8 cellular contexts compared by ENCODE assay signal in the genomic region with DNA sequence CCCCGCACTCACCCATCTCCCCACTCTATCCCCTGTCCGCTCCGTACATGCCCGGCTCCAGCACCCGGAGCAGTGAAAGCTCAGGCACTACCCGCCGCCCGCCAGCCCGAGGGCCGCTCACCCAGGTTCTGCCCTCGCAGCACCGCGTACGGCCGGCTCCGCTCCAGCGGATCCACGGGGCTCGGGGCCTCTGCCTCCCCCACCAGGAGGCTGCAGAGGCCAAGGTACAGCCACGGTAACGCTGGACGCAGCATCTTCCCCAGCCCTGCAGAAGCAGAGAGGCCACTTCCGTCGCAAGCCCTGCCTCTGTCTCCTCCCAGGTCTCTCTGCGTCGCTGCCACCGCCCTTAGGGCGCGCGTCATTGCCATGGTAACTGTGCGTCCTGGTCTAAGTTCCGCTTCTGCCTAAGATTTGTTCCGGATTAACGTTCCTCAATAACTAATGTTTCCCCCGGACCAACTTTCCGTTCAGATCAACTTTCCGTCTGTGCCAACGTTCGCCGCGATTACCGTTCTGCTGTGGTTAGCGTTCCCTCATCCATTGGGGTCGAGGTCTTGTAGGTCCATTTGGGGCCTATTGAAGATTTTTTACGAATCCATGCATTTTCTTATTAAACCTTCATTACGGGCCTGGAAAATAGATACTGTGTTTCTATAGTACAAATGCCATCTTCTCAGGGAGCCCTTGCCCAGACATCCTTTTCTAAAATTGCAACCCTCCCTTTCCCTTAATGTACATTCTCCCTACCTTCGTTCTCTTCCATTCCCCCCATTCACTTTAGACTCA. TPM values are rescaled to one million over a fixed set of nuclear protein-coding genes. Genes with fewer than 3 reads are reported as not detected.
DNase-seq lines count a peak whose midpoint lies in the region; ATAC-seq and TF ChIP-seq lines count a peak whose summit lies in the region.

A gene with protein sequence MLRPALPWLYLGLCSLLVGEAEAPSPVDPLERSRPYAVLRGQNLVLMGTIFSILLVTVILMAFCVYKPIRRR (minus strand): TSS at position 281 of the 786 bp plus-strand sequence. CDS start 27 bp downstream, at position 254.

- peak; percentile 16 for TF ChIP-seq CTCF in GM06990 (IDR thresholded peaks at IDR 0.05; ENCODE audit: insufficient read depth, low read length, poor library complexity, severe bottlenecking)
- no peak for TF ChIP-seq CTCF in glutamatergic neuron (IDR thresholded peaks at IDR 0.05; ENCODE audit: partially characterized antibody, unreplicated experiment)
- no peak for TF ChIP-seq CTCF in osteoblast (IDR thresholded peaks at IDR 0.05; ENCODE audit: extremely low read depth, low read depth, low read length)

- peak within 1 kb of the TSS; percentile 88 for H3K4me3 Mint-ChIP-seq in activated naive CD4-positive, alpha-beta T cell treated with anti-CD3 and anti-CD28 coated beads, Interleukin-2, amount 50 U/mL, for 24 hours
- peak within 1 kb of the TSS; percentile 91 for H3K4me3 Mint-ChIP-seq in glutamatergic neuron (ENCODE audit: unreplicated experiment)

- H3K36me3 ChIP-seq in GM06990 (ENCODE audit: control insufficient read depth, insufficient read depth, low read length) (no peaks in the 10 kb centered on the region), osteoblast (ENCODE audit: insufficient read depth, low read length) (no peaks in the 10 kb centered on the region), thymus (ENCODE audit: control insufficient read depth, insufficient read depth) (no peaks in the 10 kb centered on the region)

- H3K27me3 ChIP-seq in GM06990 (replicated peaks; ENCODE audit: control insufficient read depth, insufficient read depth, low read length) (no peaks in the 10 kb centered on the region), osteoblast (ENCODE audit: insufficient read depth, low read length) (no peaks in the 10 kb centered on the region), thymus (ENCODE audit: control insufficient read depth, insufficient read depth) (no peaks in the 10 kb centered on the region)

- H3K27ac ChIP-seq in osteoblast (ENCODE audit: low read depth, low read length): peak within 1 kb of the TSS; percentile 87
- H3K27ac ChIP-seq in thymus (ENCODE audit: low read depth): peak within 1 kb of the TSS; percentile 76

- 2% methylated on average over 47 of the region's 47 CpGs for WGBS in thymus

- no peaks in the 10 kb centered on the region for H3K36me3 Mint-ChIP-seq in activated naive CD4-positive, alpha-beta T cell treated with anti-CD3 and anti-CD28 coated beads, Interleukin-2, amount 50 U/mL, for 24 hours
- H3K36me3 Mint-ChIP-seq in glutamatergic neuron (ENCODE audit: unreplicated experiment): no peaks in the 10 kb centered on the region

- peaks cover 8% of the 10 kb centered on the region for H4K20me1 ChIP-seq in osteoblast (ENCODE audit: insufficient read depth, low read length)

- ATAC-seq in HG02588 (IDR thresholded peaks at IDR 0.05; ENCODE audit: unreplicated experiment) (peak; percentile 98), SK-N-SH treated with all-trans-retinoic acid at 6 μM for 48 hours (peak; percentile 100)

- H3K27me3 Mint-ChIP-seq in activated naive CD4-positive, alpha-beta T cell treated with anti-CD3 and anti-CD28 coated beads, Interleukin-2, amount 50 U/mL, for 24 hours: no peaks in the 10 kb centered on the region
- H3K27me3 Mint-ChIP-seq in glutamatergic neuron (ENCODE audit: unreplicated experiment): peaks cover 8% of the 10 kb centered on the region

- H3K4me1 ChIP-seq in osteoblast (ENCODE audit: insufficient read depth, low read length) (peaks cover 11% of the 10 kb centered on the region), thymus (ENCODE audit: control insufficient read depth, insufficient read depth, low read length) (peaks cover 8% of the 10 kb centered on the region)

- peak within 1 kb of the TSS; percentile 96 for H3K27ac Mint-ChIP-seq in activated naive CD4-positive, alpha-beta T cell treated with anti-CD3 and anti-CD28 coated beads, Interleukin-2, amount 50 U/mL, for 24 hours
- H3K27ac Mint-ChIP-seq in glutamatergic neuron (ENCODE audit: unreplicated experiment): peak within 1 kb of the TSS; percentile 83

- peak within 1 kb of the TSS; percentile 96 for H3K4me2 ChIP-seq in osteoblast (ENCODE audit: insufficient read depth, low read length)

- no peaks in the 10 kb centered on the region for H3K9me3 Mint-ChIP-seq in activated naive CD4-positive, alpha-beta T cell treated with anti-CD3 and anti-CD28 coated beads, Interleukin-2, amount 50 U/mL, for 24 hours
- peaks cover 3% of the 10 kb centered on the region for H3K9me3 Mint-ChIP-seq in glutamatergic neuron (ENCODE audit: unreplicated experiment)

- DNase-seq in GM06990 (ENCODE audit: extremely low read depth, insufficient read length) (peak; percentile 92), NCI-H1092 (lab: John Stamatoyannopoulos, UW) (peak; percentile 87), glutamatergic neuron (peak; percentile 86), osteoblast (ENCODE audit: insufficient read length, low spot score, missing footprints) (peak; percentile 94)

- peaks cover 39% of the 10 kb centered on the region for H3K79me2 ChIP-seq in osteoblast (ENCODE audit: insufficient read depth, low read length)

- H3K4me3 ChIP-seq in GM06990 (replicated peaks; ENCODE audit: low read depth, low read length): peak within 1 kb of the TSS; percentile 86
- peak within 1 kb of the TSS; percentile 93 for H3K4me3 ChIP-seq in osteoblast (ENCODE audit: insufficient read depth, low read length)
- H3K4me3 ChIP-seq in thymus (ENCODE audit: low read length): peak within 1 kb of the TSS; percentile 89

- no peaks in the 10 kb centered on the region for H3K9me3 ChIP-seq in osteoblast (ENCODE audit: low read depth, low read length)
- H3K9me3 ChIP-seq in thymus (ENCODE audit: control insufficient read depth): no peaks in the 10 kb centered on the region

- H2AFZ ChIP-seq in osteoblast (ENCODE audit: low read length): peak within 1 kb of the TSS; percentile 91

- H3K4me1 Mint-ChIP-seq in activated naive CD4-positive, alpha-beta T cell treated with anti-CD3 and anti-CD28 coated beads, Interleukin-2, amount 50 U/mL, for 24 hours: peaks cover 34% of the 10 kb centered on the region
- peaks cover 13% of the 10 kb centered on the region for H3K4me1 Mint-ChIP-seq in glutamatergic neuron (ENCODE audit: low read depth, unreplicated experiment)

TF ChIP-seq in SK-N-SH treated with all-trans-retinoic acid at 6 μM for 48 hours, 23 proteins besides CTCF, POLR2A, EP300 and RAD21:
- TF ChIP-seq PPARA (CRISPR knock-in tag; IDR thresholded peaks at IDR 0.05; ENCODE audit: borderline replicate concordance): no peak
- TF ChIP-seq RARB (CRISPR knock-in tag; IDR thresholded peaks at IDR 0.05): 0 out of 2 replicates have a peak, but pooled peaks have one; percentile 46

RNA-seq across cellular contexts. Expression of the gene that starts here (rescaled TPM):
- total RNA-seq in glutamatergic neuron (ENCODE audit: unreplicated experiment) (43.3 TPM), osteoblast (7.6 and 9.4 TPM in 2 replicates)
- polyA plus RNA-seq in thymus: 21.5 TPM

Comparison
In these comparisons a context has a peak if more than half of its experiments do, and no peak if none do; other contexts are left out.
1. Peak in every context shown above with its lines: DNase-seq, ATAC-seq, H3K4me3 ChIP-seq and H3K27ac ChIP-seq.